Comparison of ENCODE assay signal across 8 cellular contexts in genomic region chr2:215311259-215311624, GRCh38. TPM values are rescaled to one million over a fixed set of nuclear protein-coding genes. Genes with fewer than 3 reads are reported as not detected.
DNase-seq lines count a peak whose midpoint lies in the region; ATAC-seq and TF ChIP-seq lines count a peak whose summit lies in the region.
"Not testable (repeated sequence)": the region's sequence is repeated elsewhere in the genome, so short reads cannot be mapped to it uniquely, and the experiment has no call there.

No MANE protein-coding gene starts in this region.

- peak overlapping the region; percentile 91 for H3K4me3 Mint-ChIP-seq in CD4-positive, alpha-beta T cell
- H3K4me3 Mint-ChIP-seq in naive thymus-derived CD8-positive, alpha-beta T cell = peak overlapping the region; percentile 82 to 94 (median 88)
- peak overlapping the region; percentile 97 for H3K4me3 Mint-ChIP-seq in stimulated activated naive CD8-positive, alpha-beta T cell treated with anti-CD3 and anti-CD28 coated beads, Interleukin-15, Interleukin-2, amounts not matched to agents 100 ng/mL and 50 ng/mL, for 24 hours

- H3K27me3 Mint-ChIP-seq in CD4-positive, alpha-beta T cell; naive thymus-derived CD8-positive, alpha-beta T cell; stimulated activated naive CD8-positive, alpha-beta T cell treated with anti-CD3 and anti-CD28 coated beads, Interleukin-15, Interleukin-2, amounts not matched to agents 100 ng/mL and 50 ng/mL, for 24 hours: not testable (repeated sequence)

- H3K9me1 ChIP-seq in IMR-90 (ENCODE audit: insufficient read depth, low read length) = not testable (repeated sequence)

- not testable (repeated sequence) for H3K27me3 ChIP-seq in CD4-positive, alpha-beta T cell (ENCODE audit: control insufficient read depth, insufficient read depth, low read length); IMR-90 (ENCODE audit: control insufficient read depth, insufficient read depth, low read length); SU-DHL-6 (ENCODE audit: low read length); adipocyte (replicated peaks; ENCODE audit: control insufficient read depth, insufficient read depth, low read length)

- CTCF ChIA-PET in CD4-positive, alpha-beta T cell (lab: Charles Lee) = interaction anchor here (1.6 kb wide), 1 partner anchor 41 kb away, joined by 5 read pairs; no protein-coding TSS in a partner anchor
- CTCF ChIA-PET in IMR-90 (lab: Yijun Ruan, JAX) = interaction anchor here (0.6 to 0.7 kb wide), 2 partner anchors 23 to 65 kb away, joined by 3 to 5 read pairs; no protein-coding TSS in a partner anchor

- H3K9me3 ChIP-seq in CD4-positive, alpha-beta T cell (ENCODE audit: control insufficient read depth, low read length); IMR-90 (ENCODE audit: control insufficient read depth, insufficient read depth, low read length); SU-DHL-6 (ENCODE audit: insufficient read depth, low read length); adipocyte (ENCODE audit: control insufficient read depth, low read length): not testable (repeated sequence)

- BruUV-seq in IMR-90 (replicated peaks; lab: Mats Ljungman, UMichigan) = not testable (repeated sequence)

- intact Hi-C loops in CD4-positive, alpha-beta T cell (cut with DNase I, micrococcal nuclease) = loop anchor here in 1 of 2 experiments (5.0 kb wide), 2 partner anchors 1101 to 1186 kb away; partner anchors contain the start of genes RPL37A and SMARCAL1
- intact Hi-C loops in IMR-90 (cut with micrococcal nuclease) = not testable (repeated sequence)

- not testable (repeated sequence) for H2BK20ac ChIP-seq in IMR-90 (ENCODE audit: low read depth, low read length)

- peak overlapping the region; percentile 75; the same call in 1 of the 2 replicates for H3K14ac ChIP-seq in IMR-90 (replicated peaks; ENCODE audit: low read depth, low read length)

- not testable (repeated sequence) for TF ChIP-seq CTCF in CD4-positive, alpha-beta T cell (IDR thresholded peaks at IDR 0.05); IMR-90 (conservative IDR thresholded peaks at IDR 0.05; ENCODE audit: low read depth, low read length); SU-DHL-6 (IDR thresholded peaks at IDR 0.05; ENCODE audit: insufficient read depth, low read length, poor library complexity, severe bottlenecking); fibroblast of villous mesenchyme (IDR thresholded peaks at IDR 0.05; ENCODE audit: insufficient read depth, low read depth, low read length)

- H3K4ac ChIP-seq in IMR-90 (ENCODE audit: low read depth, low read length) = peak overlapping the region; percentile 76

- not testable (repeated sequence) for H3K23ac ChIP-seq in IMR-90 (ENCODE audit: low read depth, low read length)

- H2AFZ ChIP-seq in IMR-90 (replicated peaks; ENCODE audit: low read length, poor library complexity) = not testable (repeated sequence)
- H2AFZ ChIP-seq in SU-DHL-6 (ENCODE audit: low read depth, low read length, severe bottlenecking) = peak overlapping the region; percentile 87

- H3K27ac Mint-ChIP-seq in CD4-positive, alpha-beta T cell = peak overlapping the region; percentile 92
- peak overlapping the region in 9 of 10 donors; percentile 81 to 91 (median 87) for H3K27ac Mint-ChIP-seq in naive thymus-derived CD8-positive, alpha-beta T cell
- peak overlapping the region; percentile 91 for H3K27ac Mint-ChIP-seq in stimulated activated naive CD8-positive, alpha-beta T cell treated with anti-CD3 and anti-CD28 coated beads, Interleukin-15, Interleukin-2, amounts not matched to agents 100 ng/mL and 50 ng/mL, for 24 hours

- peaks cover 43% of the 10 kb centered on the region for H3K79me2 ChIP-seq in SU-DHL-6 (ENCODE audit: insufficient read depth, low read length)

- H3K56ac ChIP-seq in IMR-90 (ENCODE audit: extremely low read depth, insufficient read depth, low read length) = peak overlapping the region; percentile 94; the same call in 1 of the 2 replicates

- not testable (repeated sequence) for H3K9me3 Mint-ChIP-seq in CD4-positive, alpha-beta T cell; naive thymus-derived CD8-positive, alpha-beta T cell; stimulated activated naive CD8-positive, alpha-beta T cell treated with anti-CD3 and anti-CD28 coated beads, Interleukin-15, Interleukin-2, amounts not matched to agents 100 ng/mL and 50 ng/mL, for 24 hours

- H3K4me3 ChIP-seq in IMR-90 (ENCODE audit: insufficient read depth, low read depth, low read length) (peak overlapping the region; percentile 50), SU-DHL-6 (ENCODE audit: insufficient read depth, low read length, poor library complexity, severe bottlenecking) (peak overlapping the region; percentile 81), adipocyte (ENCODE audit: low read length) (peak overlapping the region; percentile 94), fibroblast of villous mesenchyme (ENCODE audit: low read depth, low read length) (peak overlapping the region; percentile 83)

- peaks cover 15 to 23% of the 10 kb centered on the region in 2 experiments for H3K79me1 ChIP-seq in IMR-90 (ENCODE audit: low read depth in 1 of 2, low read length in 2 of 2)

- 0 out of 2 replicates have a peak overlapping the region, but pooled peaks have one; percentile 46 for H2AK5ac ChIP-seq in IMR-90 (ENCODE audit: low read depth, low read length)

- not testable (repeated sequence) for H4K91ac ChIP-seq in IMR-90 (ENCODE audit: insufficient read depth, low read depth, low read length)

- H2AK9ac ChIP-seq in IMR-90 (replicated peaks; ENCODE audit: low read depth, low read length, poor library complexity) = not testable (repeated sequence)

- not testable (repeated sequence) for TF ChIP-seq POLR2A in IMR-90 (IDR thresholded peaks at IDR 0.05; ENCODE audit: low read depth, low read length)

- H3K9me2 ChIP-seq in SU-DHL-6 (replicated peaks; ENCODE audit: insufficient read depth, low read length) = not testable (repeated sequence)

- H4K20me1 ChIP-seq in IMR-90 (ENCODE audit: insufficient read depth, low read length); SU-DHL-6 (ENCODE audit: low read depth, low read length): not testable (repeated sequence)

- not testable (repeated sequence) for H3F3A ChIP-seq in SU-DHL-6 (ENCODE audit: insufficient read depth)

- H3K4me1 ChIP-seq in IMR-90 (ENCODE audit: control insufficient read depth, insufficient read depth, low read length) = not testable (repeated sequence)
- peaks cover 12% of the 10 kb centered on the region for H3K4me1 ChIP-seq in adipocyte (ENCODE audit: control insufficient read depth, insufficient read depth, low read length)

- in situ Hi-C loops in IMR-90 (cut with MboI; ENCODE audit: low sequenced_read_pairs) = not testable (repeated sequence)

- peaks cover 36% of the 10 kb centered on the region for H3K4me1 Mint-ChIP-seq in CD4-positive, alpha-beta T cell (ENCODE audit: low read depth)
- H3K4me1 Mint-ChIP-seq in naive thymus-derived CD8-positive, alpha-beta T cell = peaks cover 17 to 37% (median 36%) of the 10 kb centered on the region in 4 donors
- H3K4me1 Mint-ChIP-seq in stimulated activated naive CD8-positive, alpha-beta T cell treated with anti-CD3 and anti-CD28 coated beads, Interleukin-15, Interleukin-2, amounts not matched to agents 100 ng/mL and 50 ng/mL, for 24 hours (ENCODE audit: low read depth) = peaks cover 33% of the 10 kb centered on the region

- H2BK15ac ChIP-seq in IMR-90 (ENCODE audit: low read depth, low read length) = not testable (repeated sequence)

- peaks cover 34% of the 10 kb centered on the region for H3K36me3 Mint-ChIP-seq in CD4-positive, alpha-beta T cell (ENCODE audit: low read depth)
- peaks cover 5 to 25% (median 20%) of the 10 kb centered on the region in 3 donors for H3K36me3 Mint-ChIP-seq in naive thymus-derived CD8-positive, alpha-beta T cell
- H3K36me3 Mint-ChIP-seq in stimulated activated naive CD8-positive, alpha-beta T cell treated with anti-CD3 and anti-CD28 coated beads, Interleukin-15, Interleukin-2, amounts not matched to agents 100 ng/mL and 50 ng/mL, for 24 hours (ENCODE audit: low read depth) = peaks cover 39% of the 10 kb centered on the region

- H4K5ac ChIP-seq in IMR-90 (ENCODE audit: low read depth, low read length) = peak overlapping the region; percentile 31; the same call in 1 of the 2 replicates

- H2BK120ac ChIP-seq in IMR-90 (ENCODE audit: low read depth, low read length) = not testable (repeated sequence)

- H3K9ac ChIP-seq in IMR-90 (ENCODE audit: low read depth, low read length) (peak overlapping the region; percentile 90; the same call in 1 of the 2 replicates), SU-DHL-6 (ENCODE audit: low read length) (peak overlapping the region; percentile 93), adipocyte (ENCODE audit: low read length) (peak overlapping the region; percentile 96)

- not testable (repeated sequence) for H3K36me3 ChIP-seq in IMR-90 (ENCODE audit: control insufficient read depth, insufficient read depth, low read length); adipocyte (ENCODE audit: control insufficient read depth, insufficient read depth, low read length, severe bottlenecking)
- peaks cover 19% of the 10 kb centered on the region for H3K36me3 ChIP-seq in SU-DHL-6 (ENCODE audit: low read length)

- H3K18ac ChIP-seq in IMR-90 (ENCODE audit: low read depth, low read length) = not testable (repeated sequence)

- POLR2A ChIA-PET in CD4-positive, alpha-beta T cell (lab: Charles Lee) = interaction anchor here (0.7 to 1.6 kb wide), 6 partner anchors 20 to 1187 kb away, joined by 3 to 5 read pairs (median 4); partner anchors contain the start of genes BARD1 and RPL37A
- POLR2A ChIA-PET in IMR-90 (lab: Charles Lee; ENCODE audit: unreplicated experiment) = not testable (repeated sequence)
- POLR2A ChIA-PET in naive thymus-derived CD8-positive, alpha-beta T cell (lab: Charles Lee) = interaction anchor here (0.6 to 1.3 kb wide), 3 partner anchors 502 to 798 kb away, joined by 3 to 5 read pairs (median 3); partner anchors contain the start of gene XRCC5

- TF ChIP-seq RAD21 in IMR-90 (IDR thresholded peaks at IDR 0.05; ENCODE audit: low read length) = not testable (repeated sequence)

- dilution Hi-C loops in IMR-90 (cut with HindIII; ENCODE audit: low sequenced_read_pairs, unreplicated experiment) = not testable (repeated sequence)

- peak overlapping the region; percentile 92 to 96 for H4K8ac ChIP-seq in IMR-90 (ENCODE audit: low read depth in 2 of 2, low read length in 2 of 2)

- H3K27ac ChIP-seq in CD4-positive, alpha-beta T cell (ENCODE audit: low read depth, low read length) = not testable (repeated sequence)
- peak overlapping the region; percentile 68; the same call in 1 of the 2 replicates for H3K27ac ChIP-seq in IMR-90 (ENCODE audit: insufficient read depth, low read length)
- peak overlapping the region; percentile 58 for H3K27ac ChIP-seq in SU-DHL-6 (ENCODE audit: low read depth, low read length)

- peak; percentile 15 for ATAC-seq in CD4-positive, alpha-beta T cell (ENCODE audit: poor library complexity)
- peak; percentile 17 for ATAC-seq in GM21619 (IDR thresholded peaks at IDR 0.05; ENCODE audit: unreplicated experiment)
- ATAC-seq in IMR-90 (ENCODE audit: low read depth) = not testable (repeated sequence)
- peak; percentile 13 to 17 for ATAC-seq in naive thymus-derived CD8-positive, alpha-beta T cell

- DNase-seq in CD4-positive, alpha-beta T cell = peak in 2 of 10 experiments; percentile 3 to 7
- DNase-seq in IMR-90; adipocyte (ENCODE audit: low read depth); fibroblast of villous mesenchyme (ENCODE audit: low read depth): not testable (repeated sequence)
- peak in 3 of 10 donors; percentile 1 to 10 (median 5) for DNase-seq in naive thymus-derived CD8-positive, alpha-beta T cell

- H2BK5ac ChIP-seq in IMR-90 (ENCODE audit: low read depth, low read length, poor library complexity, severe bottlenecking) = peak overlapping the region; percentile 56

- no CpG with 5 or more reads among the region's 13 CpGs for WGBS in IMR-90 (ENCODE audit: extremely low coverage in 2 of 2, insufficient read length in 1 of 2), 2 experiments

- peak overlapping the region; percentile 60 for H3K4me2 ChIP-seq in IMR-90 (ENCODE audit: low read depth, low read length)
- H3K4me2 ChIP-seq in SU-DHL-6 (ENCODE audit: low read depth, low read length, poor library complexity, severe bottlenecking) = peak overlapping the region; percentile 76

RNA-seq across cellular contexts. Expression of gene ATIC, which starts 0.6 kb away (rescaled TPM):
- total RNA-seq in CD4-positive, alpha-beta T cell = 10 to 100 TPM; 40.5 to 43.3 TPM
- total RNA-seq in IMR-90 (2012; rRNA removed) (29.4 and 30.5 TPM in 2 replicates), fibroblast of villous mesenchyme (20.3 and 27.4 TPM in 2 replicates)
- polyA plus RNA-seq in IMR-90 (2012; rRNA removed) = 96.8 and 101 TPM in 2 replicates
- polyA plus RNA-seq in IMR-90 (2012; cell fraction: cytosol; rRNA removed) = 29.6 and 76.9 TPM in 2 replicates
- 20.5 and 94.2 TPM in 2 replicates for polyA plus RNA-seq in IMR-90 (2012; cell fraction: nucleus; rRNA removed; ENCODE audit: low replicate concordance)
- 100 to 1,000 TPM in 1 of 2 experiments, 10 to 100 TPM in 1; 94.7 to 102 TPM for total RNA-seq in naive thymus-derived CD8-positive, alpha-beta T cell
- 100 to 1,000 TPM; 159 to 184 (median 184) TPM for polyA plus RNA-seq in naive thymus-derived CD8-positive, alpha-beta T cell
